Comparison of ENCODE assay signal across 8 cellular contexts in genomic region chrX:24054182-24055042, GRCh38. TPM values are rescaled to one million over a fixed set of nuclear protein-coding genes. Genes with fewer than 3 reads are reported as not detected.
A peak's percentile ranks its signal among the peaks of the same experiment; 100 is the strongest.
DNase-seq lines count a peak whose midpoint lies in the region; ATAC-seq and TF ChIP-seq lines count a peak whose summit lies in the region.

Gene EIF2S3, plus strand, starts transcription at chrX:24054956. Its CDS starts 13 bp downstream, at chrX:24054969.

- H3K79me2 ChIP-seq in SU-DHL-6 (ENCODE audit: insufficient read depth, low read length): peaks cover 18% of the 10 kb centered on the region

- H3K9me3 ChIP-seq in SU-DHL-6 (ENCODE audit: insufficient read depth, low read length): no peaks in the 10 kb centered on the region
- H3K9me3 ChIP-seq in ovary: no peaks in the 10 kb centered on the region
- no peaks in the 10 kb centered on the region for H3K9me3 ChIP-seq in tibial artery

- no peaks in the 10 kb centered on the region for H3K27me3 ChIP-seq in SU-DHL-6 (ENCODE audit: low read length)
- no peaks in the 10 kb centered on the region for H3K27me3 ChIP-seq in ovary
- H3K27me3 ChIP-seq in tibial artery: no peaks in the 10 kb centered on the region

- no peak within 1 kb of the TSS; the same call in 1 of the 2 replicates for H3K9ac ChIP-seq in SU-DHL-6 (ENCODE audit: low read length)

- H3K27ac ChIP-seq in SU-DHL-6 (ENCODE audit: low read depth, low read length) (no peak within 1 kb of the TSS; the same call in 1 of the 2 replicates), ovary (peak within 1 kb of the TSS; percentile 50 to 91), tibial artery (peak within 1 kb of the TSS; percentile 82 to 88)

- 0 out of 2 replicates have a peak, but pooled peaks cover 7% of the 10 kb centered on the region for H4K20me1 ChIP-seq in SU-DHL-6 (ENCODE audit: low read depth, low read length)

- peak within 1 kb of the TSS; percentile 50 for H3K4me3 ChIP-seq in SU-DHL-6 (ENCODE audit: insufficient read depth, low read length, poor library complexity, severe bottlenecking)
- peak within 1 kb of the TSS; percentile 95 for H3K4me3 ChIP-seq in ovary
- no peak within 1 kb of the TSS for H3K4me3 ChIP-seq in tibial artery

- TF ChIP-seq CTCF in GM12874 (IDR thresholded peaks at IDR 0.05; ENCODE audit: insufficient read depth, low read depth, low read length) (peak; percentile 72), SU-DHL-6 (IDR thresholded peaks at IDR 0.05; ENCODE audit: insufficient read depth, low read length, poor library complexity, severe bottlenecking) (peak; percentile 44), ovary (IDR thresholded peaks at IDR 0.05) (peak; percentile 62 to 85 (median 63)), tibial artery (IDR thresholded peaks at IDR 0.05) (peak; percentile 42 to 45)

- ATAC-seq in HG02759 (IDR thresholded peaks at IDR 0.05; ENCODE audit: unreplicated experiment): peak; percentile 87

- DNase-seq in NCI-H1417 (lab: John Stamatoyannopoulos, UW) (peak; percentile 89 to 100 (median 99)), head of caudate nucleus (peak; percentile 75 to 96 (median 88)), ovary (peak; percentile 89 to 93 (median 92)), tibial artery (peak; percentile 82 to 92)
- DNase-seq in activated naive CD8-positive, alpha-beta T cell treated with anti-CD3 and anti-CD28 coated beads, Interleukin-2, amount 50 U/mL, for 16 hours (ENCODE audit: low read depth, low spot score): peak; percentile 62

- peak within 1 kb of the TSS; percentile 77 for H2AFZ ChIP-seq in SU-DHL-6 (ENCODE audit: low read depth, low read length, severe bottlenecking)

- peak; percentile 41 for TF ChIP-seq POLR2A in ovary (IDR thresholded peaks at IDR 0.05)

- TF ChIP-seq EP300 in ovary (IDR thresholded peaks at IDR 0.05): peak; percentile 73

- H3K4me2 ChIP-seq in SU-DHL-6 (ENCODE audit: low read depth, low read length, poor library complexity, severe bottlenecking): no peak within 1 kb of the TSS

- no peaks in the 10 kb centered on the region; the same call in 1 of the 2 replicates for H3F3A ChIP-seq in SU-DHL-6 (ENCODE audit: insufficient read depth)

- WGBS in ovary, 3 donors: 1 to 5% (median 4%) methylated on average over 55 to 57 of the region's 57 CpGs

- intact Hi-C loops in head of caudate nucleus (cut with DNase I) (loop anchor here (1.0 to 10.0 kb wide), 2 partner anchors 96 to 150 kb away; partner anchors contain the start of genes APOO and CXorf58), ovary (cut with DNase I) (loop anchor here in 2 of 4 donors (5.0 to 10.0 kb wide), 3 partner anchors 90 to 147 kb away; partner anchors contain the start of genes ZFX (in 2 of the 2), APOO (in 1 of the 2) and CXorf58 (in 1 of the 2)), tibial artery (cut with DNase I; ENCODE audit: low total_unique reads) (loop anchor here (10.0 kb wide), 1 partner anchor 150 kb away; the partner anchor contains the start of genes APOO and CXorf58)

- H3K9me2 ChIP-seq in SU-DHL-6 (replicated peaks; ENCODE audit: insufficient read depth, low read length): no peaks in the 10 kb centered on the region

- no peaks in the 10 kb centered on the region for H3K4me1 ChIP-seq in ovary (ENCODE audit: insufficient read depth)
- H3K4me1 ChIP-seq in tibial artery: no peaks in the 10 kb centered on the region

- peaks cover 6% of the 10 kb centered on the region; the same call in 1 of the 2 replicates for H3K36me3 ChIP-seq in SU-DHL-6 (ENCODE audit: low read length)
- H3K36me3 ChIP-seq in ovary: no peaks in the 10 kb centered on the region
- peaks cover 9 to 26% (median 15%) of the 10 kb centered on the region in 3 donors for H3K36me3 ChIP-seq in tibial artery

RNA-seq across cellular contexts. Expression of gene EIF2S3, which starts in this region (rescaled TPM):
- total RNA-seq in ovary: 100 to 1,000 TPM; 121 to 384 (median 267) TPM
- 100 to 1,000 TPM; 149 to 187 TPM for polyA plus RNA-seq in ovary

Comparison
In these comparisons a context has a peak if more than half of its experiments do, and no peak if none do; other contexts are left out.
1. H3K4me3 ChIP-seq: peak in SU-DHL-6 (single experiment) and ovary (single experiment); none in tibial artery (0 of 2).
2. Peak in every context shown above with its lines, with median percentiles within 50 percentile points of each other: CTCF ChIP-seq and DNase-seq.